ENCODE assay signal across 12 cellular contexts in genomic region chr2:130203150-130203549, GRCh38. TPM values are rescaled to one million over a fixed set of nuclear protein-coding genes. Genes with fewer than 3 reads are reported as not detected.
A peak's percentile ranks its signal among the peaks of the same experiment; 100 is the strongest.
DNase-seq lines count a peak whose midpoint lies in the region; ATAC-seq, FAIRE-seq and TF ChIP-seq lines count a peak whose summit lies in the region.
"Not testable (repeated sequence)": the region's sequence is repeated elsewhere in the genome, so short reads cannot be mapped to it uniquely, and the experiment has no call there.
"Had no signal": no experiment of that assay in that cellular context is flagged by ENCODE, and none has a peak within 500 bp of the region (broad histone marks: within the 10 kb centered on the region; RNA-seq: fewer than 3 reads in every experiment).

No MANE protein-coding gene starts in this region.

- H3K27ac ChIP-seq in K562 (ENCODE audit: extremely low read depth, low read depth, low read length); testis: not testable (repeated sequence)

- in situ Hi-C loops in K562 (cut with MboI): loop anchor here (5.0 kb wide), 1 partner anchor 1269 kb away; no protein-coding TSS in a partner anchor

- POLR2A ChIA-PET in K562 (lab: Yijun Ruan, JAX): not testable (repeated sequence)

- not testable (repeated sequence) for H3K4me2 ChIP-seq in K562 (ENCODE audit: insufficient read depth, low read length)

- not testable (repeated sequence) for BruUV-seq in K562 (replicated peaks; lab: Mats Ljungman, UMichigan)

- H3K9me1 ChIP-seq in K562 (ENCODE audit: control insufficient read depth, insufficient read depth, low read length): not testable (repeated sequence)

- not testable (repeated sequence) for H3K79me2 ChIP-seq in K562 (ENCODE audit: control insufficient read depth, insufficient read depth, low read length)

- 49% methylated on average over 2 of the region's 3 CpGs for WGBS in K562 (ENCODE audit: insufficient coverage, low coverage, missing lambda C conversion rate)
- 89% methylated on average over 1 of the region's 3 CpGs; no CpG with 5 or more reads in 1 of the 2 donors for WGBS in testis, 2 donors

- H4K20me1 ChIP-seq in K562 (replicated peaks; ENCODE audit: control insufficient read depth, insufficient read depth, low read length): not testable (repeated sequence)

- peak; percentile 84 for ATAC-seq in K562
- peak; percentile 41 for ATAC-seq in Right ventricle myocardium superior (ENCODE audit: poor library complexity)
- ATAC-seq in left ventricle myocardium superior: peak; percentile 43

- CTCF ChIA-PET in K562 (lab: Yijun Ruan, JAX; ENCODE audit: low intra/inter-chr PET ratio): interaction anchor here (0.6 kb wide), 1 partner anchor 153 kb away, joined by 3 read pairs; no protein-coding TSS in a partner anchor

- DNase-seq in RCC 7860 (ENCODE audit: low spot score) (peak; percentile 18), K562 (ENCODE audit: extremely low read depth in 1 of 4, low spot score in 3 of 4) (peak in 1 of 4 experiments; percentile 52), erythroblast (lab: John Stamatoyannopoulos, UW) (peak; percentile 24 to 37), testis (peak; percentile 47)
- not testable (repeated sequence) for DNase-seq in Right ventricle myocardium superior, left ventricle myocardium superior

- H2AFZ ChIP-seq in K562 (ENCODE audit: low read depth, low read length): peak overlapping the region; percentile 44; the same call in 1 of the 2 replicates

- TF ChIP-seq EP300 in K562 (IDR thresholded peaks at IDR 0.05; ENCODE audit: low read length): not testable (repeated sequence)

- not testable (repeated sequence) for H3K9me3 ChIP-seq in K562 (replicated peaks; ENCODE audit: control insufficient read depth, insufficient read depth, low read depth, low read length); testis

- FAIRE-seq in RCC 7860 (lab: Jason Lieb, UNC) (peak; percentile 4), K562 (lab: Jason Lieb, UNC) (peak; percentile 81)

- not testable (repeated sequence) for H3K27me3 ChIP-seq in K562 (ENCODE audit: control insufficient read depth in 2 of 2, insufficient read depth in 2 of 2, low read length in 2 of 2); testis

- TF ChIP-seq RAD21 in K562 (CRISPR knock-in tag; conservative IDR thresholded peaks at IDR 0.05 in 1 of 2, IDR thresholded peaks at IDR 0.05 in 1 of 2): not testable (repeated sequence)

- not testable (repeated sequence) for TF ChIP-seq POLR2A in K562 (conservative IDR thresholded peaks at IDR 0.05); erythroblast (IDR thresholded peaks at IDR 0.05; ENCODE audit: low read length); testis (IDR thresholded peaks at IDR 0.05)

- not testable (repeated sequence) for H3K36me3 ChIP-seq in K562 (ENCODE audit: control insufficient read depth, insufficient read depth, low read length); testis (ENCODE audit: low read depth, missing control alignments)

- not testable (repeated sequence) for H3K4me1 ChIP-seq in K562 (replicated peaks in 1 of 2; ENCODE audit: control insufficient read depth in 2 of 2, insufficient read depth in 2 of 2, low read length in 2 of 2); testis

- not testable (repeated sequence) for H3K4me3 ChIP-seq in K562, testis

- TF ChIP-seq CTCF in K562 (IDR thresholded peaks at IDR 0.05 in 2 of 3, conservative IDR thresholded peaks at IDR 0.05 in 1 of 3; ENCODE audit: insufficient read depth in 2 of 3, low read depth in 1 of 3, low read length in 3 of 3); testis (IDR thresholded peaks at IDR 0.05): not testable (repeated sequence)

- intact Hi-C loops in K562 (cut with micrococcal nuclease); Right ventricle myocardium superior (cut with DNase I); left ventricle myocardium superior (cut with micrococcal nuclease); testis (cut with DNase I; ENCODE audit: low total_unique reads): not testable (repeated sequence)

- not testable (repeated sequence) for H3K9ac ChIP-seq in K562 (ENCODE audit: insufficient read depth in 1 of 2, low read depth in 2 of 2, low read length in 2 of 2)

RNA-seq across cellular contexts. Expression of gene TUBA3E, which starts 4.9 kb away (rescaled TPM):
- not detected in 2 replicates for total RNA-seq in K562 (2011; cell fraction: chromatin; rRNA removed; ENCODE audit: low replicate concordance)
- total RNA-seq in K562 (2011; cell fraction: nucleolus; rRNA removed): not detected in 2 replicates
- not detected in 2 replicates for total RNA-seq in K562 (2011; cell fraction: nucleoplasm; rRNA removed)
- total RNA-seq in K562 (2014; rRNA removed) (0.14 and 0.41 TPM in 2 replicates), K562 (2014; rRNA removed; fragmentation: Illumina TruSeq; extraction: Trizol) (0.10 TPM in 1 of 2 replicates, not detected in the other), K562 (2015; rRNA removed; fragmentation: Illumina TruSeq; extraction: Trizol) (0.15 and 0.25 TPM in 2 replicates), K562 (2021) (not detected in 2 replicates), Right ventricle myocardium superior (69.5 TPM), left ventricle myocardium superior (60.2 TPM), testis (100 to 1,000 TPM; 129 to 141 TPM)
- polyA plus RNA-seq in K562 (2011; rRNA removed) (0.11 and 0.26 TPM in 2 replicates), K562 (2014; fragmentation: Illumina TruSeq; extraction: Trizol) (0.22 and 0.30 TPM in 2 replicates), K562 (2014; fragmentation: Nextera tagmentation; extraction: Ambion mirVana) (under 1 TPM in 1 of 2 experiments, not detected in 1; 0.13 TPM), K562 (2014; rRNA removed) (0.09 and 0.12 TPM in 2 replicates), testis (ENCODE audit: insufficient read depth, low read depth, low replicate concordance) (386 TPM)
- 0.34 and 0.48 TPM in 2 replicates for polyA plus RNA-seq in K562 (2011; cell fraction: cytosol; rRNA removed)
- polyA plus RNA-seq in K562 (2011; cell fraction: nucleus; rRNA removed): 0.34 and 0.37 TPM in 2 replicates
- polyA plus RNA-seq in K562 (2012): 0.06 and 0.09 TPM in 2 replicates
- 0.14 TPM in 1 of 2 replicates, not detected in the other for polyA minus RNA-seq in K562 (2011; rRNA and poly(A)+ RNA removed)
- not detected in 2 replicates for polyA minus RNA-seq in K562 (2011; cell fraction: cytosol; rRNA and poly(A)+ RNA removed)
- polyA minus RNA-seq in K562 (2011; cell fraction: nucleus; rRNA and poly(A)+ RNA removed): not detected in 2 replicates
- total RNA-seq: CD4-positive, alpha-beta T cell; CD8-positive, alpha-beta memory T cell; GM12878; GM23248 had no signal
- polyA plus RNA-seq: A549; CD14-positive monocyte; CD8-positive, alpha-beta memory T cell; GM12878; GM23248 had no signal

RNA-seq across cellular contexts. Expression of gene MZT2B, which starts 21.1 kb away (rescaled TPM):
- total RNA-seq in K562 (2011; cell fraction: chromatin; rRNA removed; ENCODE audit: low replicate concordance): 10.2 and 28.9 TPM in 2 replicates
- total RNA-seq in K562 (2011; cell fraction: nucleolus; rRNA removed): 71.5 and 79.0 TPM in 2 replicates
- total RNA-seq in K562 (2011; cell fraction: nucleoplasm; rRNA removed): 32.1 and 38.3 TPM in 2 replicates
- total RNA-seq in K562 (2014; rRNA removed) (435 and 624 TPM in 2 replicates), K562 (2014; rRNA removed; fragmentation: Illumina TruSeq; extraction: Trizol) (15.9 and 19.3 TPM in 2 replicates), K562 (2015; rRNA removed; fragmentation: Illumina TruSeq; extraction: Trizol) (102 and 115 TPM in 2 replicates), K562 (2021) (379 and 394 TPM in 2 replicates), Right ventricle myocardium superior (554 TPM), left ventricle myocardium superior (510 TPM), testis (100 to 1,000 TPM; 132 to 137 TPM)
- polyA plus RNA-seq in K562 (2011; rRNA removed) (114 and 170 TPM in 2 replicates), K562 (2014; fragmentation: Illumina TruSeq; extraction: Trizol) (12.5 and 57.0 TPM in 2 replicates), K562 (2014; fragmentation: Nextera tagmentation; extraction: Ambion mirVana) (1 to 10 TPM; 5.1 to 9.3 TPM), K562 (2014; rRNA removed) (321 and 383 TPM in 2 replicates), testis (ENCODE audit: insufficient read depth, low read depth, low replicate concordance) (264 TPM)
- polyA plus RNA-seq in K562 (2011; cell fraction: cytosol; rRNA removed): 101 and 352 TPM in 2 replicates
- 57.8 and 72.4 TPM in 2 replicates for polyA plus RNA-seq in K562 (2011; cell fraction: nucleus; rRNA removed)
- polyA plus RNA-seq in K562 (2012): 267 and 316 TPM in 2 replicates
- 3.0 and 3.9 TPM in 2 replicates for polyA minus RNA-seq in K562 (2011; rRNA and poly(A)+ RNA removed)
- polyA minus RNA-seq in K562 (2011; cell fraction: cytosol; rRNA and poly(A)+ RNA removed): 41.0 and 73.4 TPM in 2 replicates
- 24.0 and 37.5 TPM in 2 replicates for polyA minus RNA-seq in K562 (2011; cell fraction: nucleus; rRNA and poly(A)+ RNA removed)

RNA-seq across cellular contexts. Expression of gene SMPD4, which starts 21.7 kb away (rescaled TPM):
- total RNA-seq in K562 (2011; cell fraction: chromatin; rRNA removed; ENCODE audit: low replicate concordance): 91.3 and 261 TPM in 2 replicates
- total RNA-seq in K562 (2011; cell fraction: nucleolus; rRNA removed): 155 and 168 TPM in 2 replicates
- 102 and 110 TPM in 2 replicates for total RNA-seq in K562 (2011; cell fraction: nucleoplasm; rRNA removed)
- total RNA-seq in K562 (2014; rRNA removed) (46.6 and 61.6 TPM in 2 replicates), K562 (2014; rRNA removed; fragmentation: Illumina TruSeq; extraction: Trizol) (25.7 and 26.0 TPM in 2 replicates), K562 (2015; rRNA removed; fragmentation: Illumina TruSeq; extraction: Trizol) (35.7 and 39.6 TPM in 2 replicates), K562 (2021) (108 and 123 TPM in 2 replicates), Right ventricle myocardium superior (28.2 TPM), left ventricle myocardium superior (31.6 TPM), testis (100 to 1,000 TPM; 101 to 121 TPM)
- polyA plus RNA-seq in K562 (2011; rRNA removed) (33.4 and 80.6 TPM in 2 replicates), K562 (2014; fragmentation: Illumina TruSeq; extraction: Trizol) (79.3 and 102 TPM in 2 replicates), K562 (2014; fragmentation: Nextera tagmentation; extraction: Ambion mirVana) (1 to 10 TPM; 7.5 to 8.8 TPM), K562 (2014; rRNA removed) (65.1 and 71.4 TPM in 2 replicates), testis (ENCODE audit: insufficient read depth, low read depth, low replicate concordance) (89.0 TPM)
- 38.3 and 60.1 TPM in 2 replicates for polyA plus RNA-seq in K562 (2011; cell fraction: cytosol; rRNA removed)
- polyA plus RNA-seq in K562 (2011; cell fraction: nucleus; rRNA removed): 258 and 368 TPM in 2 replicates
- 62.6 and 64.0 TPM in 2 replicates for polyA plus RNA-seq in K562 (2012)
- 26.6 and 35.5 TPM in 2 replicates for polyA minus RNA-seq in K562 (2011; rRNA and poly(A)+ RNA removed)
- 63.5 and 85.1 TPM in 2 replicates for polyA minus RNA-seq in K562 (2011; cell fraction: cytosol; rRNA and poly(A)+ RNA removed)
- polyA minus RNA-seq in K562 (2011; cell fraction: nucleus; rRNA and poly(A)+ RNA removed): 80.4 and 94.5 TPM in 2 replicates

RNA-seq across cellular contexts. Expression of gene CCDC74B, which starts 58.2 kb away (rescaled TPM):
- 4.0 and 15.6 TPM in 2 replicates for total RNA-seq in K562 (2011; cell fraction: chromatin; rRNA removed; ENCODE audit: low replicate concordance)
- total RNA-seq in K562 (2011; cell fraction: nucleolus; rRNA removed): 8.2 and 11.2 TPM in 2 replicates
- 6.4 and 6.6 TPM in 2 replicates for total RNA-seq in K562 (2011; cell fraction: nucleoplasm; rRNA removed)
- total RNA-seq in K562 (2014; rRNA removed) (0.59 and 0.65 TPM in 2 replicates), K562 (2014; rRNA removed; fragmentation: Illumina TruSeq; extraction: Trizol) (0.11 and 0.19 TPM in 2 replicates), K562 (2015; rRNA removed; fragmentation: Illumina TruSeq; extraction: Trizol) (0.25 and 0.57 TPM in 2 replicates), K562 (2021) (1.0 and 1.4 TPM in 2 replicates), Right ventricle myocardium superior (0.38 TPM), left ventricle myocardium superior (0.64 TPM), testis (100 to 1,000 TPM in 1 of 2 donors, 10 to 100 TPM in 1; 72.6 to 117 TPM)
- polyA plus RNA-seq in K562 (2011; rRNA removed) (1.2 and 2.1 TPM in 2 replicates), K562 (2014; fragmentation: Illumina TruSeq; extraction: Trizol) (0.28 and 0.45 TPM in 2 replicates), K562 (2014; fragmentation: Nextera tagmentation; extraction: Ambion mirVana) (under 1 TPM in 1 of 2 experiments, not detected in 1; 0.04 TPM), K562 (2014; rRNA removed) (1.5 and 1.6 TPM in 2 replicates), testis (ENCODE audit: insufficient read depth, low read depth, low replicate concordance) (140 TPM)
- polyA plus RNA-seq in K562 (2011; cell fraction: cytosol; rRNA removed): 0.68 and 1.6 TPM in 2 replicates
- 16.4 and 25.1 TPM in 2 replicates for polyA plus RNA-seq in K562 (2011; cell fraction: nucleus; rRNA removed)
- 2.9 and 6.0 TPM in 2 replicates for polyA plus RNA-seq in K562 (2012)
- 0.18 and 0.42 TPM in 2 replicates for polyA minus RNA-seq in K562 (2011; rRNA and poly(A)+ RNA removed)
- polyA minus RNA-seq in K562 (2011; cell fraction: cytosol; rRNA and poly(A)+ RNA removed): 0.36 TPM in 1 of 2 replicates, not detected in the other
- polyA minus RNA-seq in K562 (2011; cell fraction: nucleus; rRNA and poly(A)+ RNA removed): 1.9 TPM in 2 replicates
- polyA plus RNA-seq: CD14-positive monocyte had no signal

Comparison
In these comparisons a context has a peak if more than half of its experiments do, and no peak if none do; other contexts are left out.
1. RNA of gene TUBA3E, which starts 4.9 kb away (total RNA-seq): 129 to 141 TPM in testis, 69.5 TPM in Right ventricle myocardium superior (single experiment) and 60.2 TPM in left ventricle myocardium superior (single experiment); 0.10 to 0.41 TPM in K562; every median in the first group is over 10 times any median in the second.
2. Peak in every context shown above with its lines, with median percentiles within 50 percentile points of each other: ATAC-seq.